In the genomic region with DNA sequence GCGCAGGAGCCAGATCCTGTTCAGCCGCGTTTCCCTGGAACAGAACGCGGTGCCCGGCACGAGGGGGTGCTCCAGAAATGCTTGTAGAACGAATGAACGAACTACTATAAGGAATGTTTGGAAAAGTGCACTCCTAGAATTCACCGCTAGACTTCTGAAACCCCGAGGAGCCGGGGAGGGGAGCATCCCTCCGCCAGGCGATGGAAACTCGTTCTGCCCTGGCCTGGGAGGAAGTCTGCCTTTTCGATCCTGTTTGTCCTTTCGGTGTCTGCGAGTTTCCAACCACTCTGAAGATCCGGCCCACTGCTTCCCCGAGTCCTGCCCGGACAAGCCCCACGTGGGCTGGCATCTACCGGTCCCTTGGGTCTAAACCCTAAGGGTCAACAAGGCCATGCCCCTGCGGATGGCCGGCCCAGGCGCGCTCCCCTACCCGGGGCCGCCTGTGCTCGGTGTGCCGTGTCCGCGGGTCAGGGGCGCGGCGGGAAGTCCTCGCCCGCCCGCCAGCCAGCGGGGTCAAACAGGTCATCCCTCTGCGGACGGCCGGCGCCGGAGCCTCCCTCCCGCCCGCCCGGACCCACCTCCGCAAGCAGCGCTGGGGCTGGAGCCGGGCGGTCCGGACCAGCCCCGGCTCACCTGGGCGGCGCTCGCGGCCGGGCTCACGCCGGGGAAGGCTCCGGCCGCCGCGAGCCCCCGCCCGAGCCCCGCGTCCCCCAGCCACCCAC, we compare ENCODE assay signal across 1 cellular context.
TF ChIP-seq lines count a peak whose summit lies in the region.

No MANE protein-coding gene starts in this region.

TF ChIP-seq in HepG2, 621 proteins besides CTCF, POLR2A, EP300 and RAD21 (continued from another document and continues in another):
- TF ChIP-seq, protein P1, sequence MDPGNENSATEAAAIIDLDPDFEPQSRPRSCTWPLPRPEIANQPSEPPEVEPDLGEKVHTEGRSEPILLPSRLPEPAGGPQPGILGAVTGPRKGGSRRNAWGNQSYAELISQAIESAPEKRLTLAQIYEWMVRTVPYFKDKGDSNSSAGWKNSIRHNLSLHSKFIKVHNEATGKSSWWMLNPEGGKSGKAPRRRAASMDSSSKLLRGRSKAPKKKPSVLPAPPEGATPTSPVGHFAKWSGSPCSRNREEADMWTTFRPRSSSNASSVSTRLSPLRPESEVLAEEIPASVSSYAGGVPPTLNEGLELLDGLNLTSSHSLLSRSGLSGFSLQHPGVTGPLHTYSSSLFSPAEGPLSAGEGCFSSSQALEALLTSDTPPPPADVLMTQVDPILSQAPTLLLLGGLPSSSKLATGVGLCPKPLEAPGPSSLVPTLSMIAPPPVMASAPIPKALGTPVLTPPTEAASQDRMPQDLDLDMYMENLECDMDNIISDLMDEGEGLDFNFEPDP (CRISPR knock-in tag; conservative IDR thresholded peaks at IDR 0.05) = no peak
- TF ChIP-seq PAF1 (CRISPR knock-in tag; IDR thresholded peaks at IDR 0.05) (no peak), ZSCAN5A (CRISPR knock-in tag; IDR thresholded peaks at IDR 0.05; ENCODE audit: borderline replicate concordance) (no peak), ZNF510 (CRISPR knock-in tag; IDR thresholded peaks at IDR 0.05; ENCODE audit: low read depth) (0 out of 2 replicates have a peak, but pooled peaks have one; percentile 33), ZSCAN29 (CRISPR knock-in tag; conservative IDR thresholded peaks at IDR 0.05) (no peak), PLSCR1 (CRISPR knock-in tag; IDR thresholded peaks at IDR 0.05; ENCODE audit: borderline replicate concordance) (no peak), ZC3H13 (CRISPR knock-in tag; IDR thresholded peaks at IDR 0.05) (no peak), ZNF263 (CRISPR knock-in tag; IDR thresholded peaks at IDR 0.05) (peak; percentile 60), NR2F6 (IDR thresholded peaks at IDR 0.05) (peak; percentile 33; the same call in 1 of the 2 replicates), NR2F6 (CRISPR knock-in tag; IDR thresholded peaks at IDR 0.05) (peak; percentile 63; the same call in 1 of the 2 replicates), NFYB (CRISPR knock-in tag; IDR thresholded peaks at IDR 0.05) (no peak), U2AF2 (IDR thresholded peaks at IDR 0.05; ENCODE audit: low read depth, low read length) (no peak), ZNF264 (CRISPR knock-in tag; IDR thresholded peaks at IDR 0.05) (no peak), DNMT3B (CRISPR knock-in tag; conservative IDR thresholded peaks at IDR 0.05) (no peak), ZNF768 (CRISPR knock-in tag; IDR thresholded peaks at IDR 0.05) (0 out of 2 replicates have a peak, but pooled peaks have one; percentile 63), SRSF1 (optimal IDR thresholded peaks at IDR 0.05; ENCODE audit: low read depth, low read length) (peak; percentile 27), NR2F1 (CRISPR knock-in tag; IDR thresholded peaks at IDR 0.05) (peak in 1 of 2 experiments; percentile 8; a peak in 1 of 4 replicates), FOSL1 (CRISPR knock-in tag; IDR thresholded peaks at IDR 0.05; ENCODE audit: borderline replicate concordance) (no peak), ZNF672 (CRISPR knock-in tag; IDR thresholded peaks at IDR 0.05) (peak; percentile 99), KDM3A (CRISPR knock-in tag; IDR thresholded peaks at IDR 0.05; ENCODE audit: low read depth) (no peak; the same call in 1 of the 2 replicates), RBAK (CRISPR knock-in tag; IDR thresholded peaks at IDR 0.05) (no peak; the same call in 1 of the 2 replicates), THYN1 (CRISPR knock-in tag; IDR thresholded peaks at IDR 0.05; ENCODE audit: borderline replicate concordance, low read depth) (no peak), WIZ (CRISPR knock-in tag; IDR thresholded peaks at IDR 0.05) (no peak), ZNF232 (CRISPR knock-in tag; IDR thresholded peaks at IDR 0.05; ENCODE audit: borderline replicate concordance) (peak; percentile 52; the same call in 1 of the 2 replicates), ZNF614 (CRISPR knock-in tag; IDR thresholded peaks at IDR 0.05; ENCODE audit: borderline replicate concordance) (no peak), NR0B2 (CRISPR knock-in tag; IDR thresholded peaks at IDR 0.05) (peak; percentile 21; the same call in 1 of the 2 replicates), E2F1 (CRISPR knock-in tag; IDR thresholded peaks at IDR 0.05) (no peak), ZNF761 (CRISPR knock-in tag; conservative IDR thresholded peaks at IDR 0.05) (no peak), SRY (CRISPR knock-in tag; IDR thresholded peaks at IDR 0.05) (0 out of 2 replicates have a peak, but pooled peaks have one; percentile 47), KMT2A (CRISPR knock-in tag; IDR thresholded peaks at IDR 0.05) (peak; percentile 21; the same call in 1 of the 2 replicates), SAP130 (CRISPR knock-in tag; IDR thresholded peaks at IDR 0.05; ENCODE audit: low read depth) (peak; percentile 44; the same call in 1 of the 2 replicates), CENPBD1 (CRISPR knock-in tag; IDR thresholded peaks at IDR 0.05; ENCODE audit: borderline replicate concordance, low read depth) (no peak), ZNF343 (CRISPR knock-in tag; IDR thresholded peaks at IDR 0.05) (no peak), THRA (CRISPR knock-in tag; IDR thresholded peaks at IDR 0.05; ENCODE audit: borderline replicate concordance) (no peak), MYNN (CRISPR knock-in tag; IDR thresholded peaks at IDR 0.05; ENCODE audit: low read depth) (no peak)
- TF ChIP-seq, protein P2, sequence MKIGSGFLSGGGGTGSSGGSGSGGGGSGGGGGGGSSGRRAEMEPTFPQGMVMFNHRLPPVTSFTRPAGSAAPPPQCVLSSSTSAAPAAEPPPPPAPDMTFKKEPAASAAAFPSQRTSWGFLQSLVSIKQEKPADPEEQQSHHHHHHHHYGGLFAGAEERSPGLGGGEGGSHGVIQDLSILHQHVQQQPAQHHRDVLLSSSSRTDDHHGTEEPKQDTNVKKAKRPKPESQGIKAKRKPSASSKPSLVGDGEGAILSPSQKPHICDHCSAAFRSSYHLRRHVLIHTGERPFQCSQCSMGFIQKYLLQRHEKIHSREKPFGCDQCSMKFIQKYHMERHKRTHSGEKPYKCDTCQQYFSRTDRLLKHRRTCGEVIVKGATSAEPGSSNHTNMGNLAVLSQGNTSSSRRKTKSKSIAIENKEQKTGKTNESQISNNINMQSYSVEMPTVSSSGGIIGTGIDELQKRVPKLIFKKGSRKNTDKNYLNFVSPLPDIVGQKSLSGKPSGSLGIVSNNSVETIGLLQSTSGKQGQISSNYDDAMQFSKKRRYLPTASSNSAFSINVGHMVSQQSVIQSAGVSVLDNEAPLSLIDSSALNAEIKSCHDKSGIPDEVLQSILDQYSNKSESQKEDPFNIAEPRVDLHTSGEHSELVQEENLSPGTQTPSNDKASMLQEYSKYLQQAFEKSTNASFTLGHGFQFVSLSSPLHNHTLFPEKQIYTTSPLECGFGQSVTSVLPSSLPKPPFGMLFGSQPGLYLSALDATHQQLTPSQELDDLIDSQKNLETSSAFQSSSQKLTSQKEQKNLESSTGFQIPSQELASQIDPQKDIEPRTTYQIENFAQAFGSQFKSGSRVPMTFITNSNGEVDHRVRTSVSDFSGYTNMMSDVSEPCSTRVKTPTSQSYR (CRISPR knock-in tag; IDR thresholded peaks at IDR 0.05; ENCODE audit: borderline replicate concordance) = no peak
- TF ChIP-seq, protein P3, sequence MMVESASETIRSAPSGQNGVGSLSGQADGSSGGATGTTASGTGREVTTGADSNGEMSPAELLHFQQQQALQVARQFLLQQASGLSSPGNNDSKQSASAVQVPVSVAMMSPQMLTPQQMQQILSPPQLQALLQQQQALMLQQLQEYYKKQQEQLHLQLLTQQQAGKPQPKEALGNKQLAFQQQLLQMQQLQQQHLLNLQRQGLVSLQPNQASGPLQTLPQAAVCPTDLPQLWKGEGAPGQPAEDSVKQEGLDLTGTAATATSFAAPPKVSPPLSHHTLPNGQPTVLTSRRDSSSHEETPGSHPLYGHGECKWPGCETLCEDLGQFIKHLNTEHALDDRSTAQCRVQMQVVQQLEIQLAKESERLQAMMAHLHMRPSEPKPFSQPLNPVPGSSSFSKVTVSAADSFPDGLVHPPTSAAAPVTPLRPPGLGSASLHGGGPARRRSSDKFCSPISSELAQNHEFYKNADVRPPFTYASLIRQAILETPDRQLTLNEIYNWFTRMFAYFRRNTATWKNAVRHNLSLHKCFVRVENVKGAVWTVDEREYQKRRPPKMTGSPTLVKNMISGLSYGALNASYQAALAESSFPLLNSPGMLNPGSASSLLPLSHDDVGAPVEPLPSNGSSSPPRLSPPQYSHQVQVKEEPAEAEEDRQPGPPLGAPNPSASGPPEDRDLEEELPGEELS (CRISPR knock-in tag; IDR thresholded peaks at IDR 0.05) = peak; percentile 39
- TF ChIP-seq, protein P4, sequence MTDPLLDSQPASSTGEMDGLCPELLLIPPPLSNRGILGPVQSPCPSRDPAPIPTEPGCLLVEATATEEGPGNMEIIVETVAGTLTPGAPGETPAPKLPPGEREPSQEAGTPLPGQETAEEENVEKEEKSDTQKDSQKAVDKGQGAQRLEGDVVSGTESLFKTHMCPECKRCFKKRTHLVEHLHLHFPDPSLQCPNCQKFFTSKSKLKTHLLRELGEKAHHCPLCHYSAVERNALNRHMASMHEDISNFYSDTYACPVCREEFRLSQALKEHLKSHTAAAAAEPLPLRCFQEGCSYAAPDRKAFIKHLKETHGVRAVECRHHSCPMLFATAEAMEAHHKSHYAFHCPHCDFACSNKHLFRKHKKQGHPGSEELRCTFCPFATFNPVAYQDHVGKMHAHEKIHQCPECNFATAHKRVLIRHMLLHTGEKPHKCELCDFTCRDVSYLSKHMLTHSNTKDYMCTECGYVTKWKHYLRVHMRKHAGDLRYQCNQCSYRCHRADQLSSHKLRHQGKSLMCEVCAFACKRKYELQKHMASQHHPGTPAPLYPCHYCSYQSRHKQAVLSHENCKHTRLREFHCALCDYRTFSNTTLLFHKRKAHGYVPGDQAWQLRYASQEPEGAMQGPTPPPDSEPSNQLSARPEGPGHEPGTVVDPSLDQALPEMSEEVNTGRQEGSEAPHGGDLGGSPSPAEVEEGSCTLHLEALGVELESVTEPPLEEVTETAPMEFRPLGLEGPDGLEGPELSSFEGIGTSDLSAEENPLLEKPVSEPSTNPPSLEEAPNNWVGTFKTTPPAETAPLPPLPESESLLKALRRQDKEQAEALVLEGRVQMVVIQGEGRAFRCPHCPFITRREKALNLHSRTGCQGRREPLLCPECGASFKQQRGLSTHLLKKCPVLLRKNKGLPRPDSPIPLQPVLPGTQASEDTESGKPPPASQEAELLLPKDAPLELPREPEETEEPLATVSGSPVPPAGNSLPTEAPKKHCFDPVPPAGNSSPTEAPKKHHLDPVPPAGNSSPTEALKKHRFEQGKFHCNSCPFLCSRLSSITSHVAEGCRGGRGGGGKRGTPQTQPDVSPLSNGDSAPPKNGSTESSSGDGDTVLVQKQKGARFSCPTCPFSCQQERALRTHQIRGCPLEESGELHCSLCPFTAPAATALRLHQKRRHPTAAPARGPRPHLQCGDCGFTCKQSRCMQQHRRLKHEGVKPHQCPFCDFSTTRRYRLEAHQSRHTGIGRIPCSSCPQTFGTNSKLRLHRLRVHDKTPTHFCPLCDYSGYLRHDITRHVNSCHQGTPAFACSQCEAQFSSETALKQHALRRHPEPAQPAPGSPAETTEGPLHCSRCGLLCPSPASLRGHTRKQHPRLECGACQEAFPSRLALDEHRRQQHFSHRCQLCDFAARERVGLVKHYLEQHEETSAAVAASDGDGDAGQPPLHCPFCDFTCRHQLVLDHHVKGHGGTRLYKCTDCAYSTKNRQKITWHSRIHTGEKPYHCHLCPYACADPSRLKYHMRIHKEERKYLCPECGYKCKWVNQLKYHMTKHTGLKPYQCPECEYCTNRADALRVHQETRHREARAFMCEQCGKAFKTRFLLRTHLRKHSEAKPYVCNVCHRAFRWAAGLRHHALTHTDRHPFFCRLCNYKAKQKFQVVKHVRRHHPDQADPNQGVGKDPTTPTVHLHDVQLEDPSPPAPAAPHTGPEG (CRISPR knock-in tag; IDR thresholded peaks at IDR 0.05) = peak; percentile 85; the same call in 1 of the 2 replicates
